Comparison of ENCODE assay signal across 15 cellular contexts in genomic region chr11:38553033-38553432, GRCh38.
"Had no signal": no experiment of that assay in that cellular context is flagged by ENCODE, and none has a peak within 500 bp of the region (broad histone marks: within the 10 kb centered on the region; RNA-seq: fewer than 3 reads in every experiment).

No MANE protein-coding gene starts in this region.

- DNase-seq: activated CD4-positive, alpha-beta memory T cell treated with anti-CD3 and anti-CD28 coated beads for 36 hours; activated CD4-positive, CD25-positive, alpha-beta regulatory T cell treated with anti-CD3 and anti-CD28 coated beads, Interleukin-2, amount 50 U/mL, for 72 hours; amniotic stem cell; foreskin keratinocyte; head of caudate nucleus; left colon; midbrain; naive B cell; stimulated activated CD4-positive, alpha-beta T cell treated with anti-CD3 and anti-CD28 coated beads, Interleukin-4, amount 100 ng/mL, for 4 hours; stimulated activated naive CD8-positive, alpha-beta T cell treated with anti-CD3 and anti-CD28 coated beads, Interleukin-15, amount 100 ng/mL, for 72 hours had no signal

- ATAC-seq: esophagus mucosa; foreskin keratinocyte; left colon; stimulated activated naive CD8-positive, alpha-beta T cell treated with anti-CD3 and anti-CD28 coated beads, Interleukin-15, amount 100 ng/mL, for 72 hours had no signal

- H3K27ac ChIP-seq: breast epithelium, foreskin keratinocyte, parathyroid adenoma, thoracic aorta had no signal

- FAIRE-seq: endometrium had no signal
